In the genomic region with DNA sequence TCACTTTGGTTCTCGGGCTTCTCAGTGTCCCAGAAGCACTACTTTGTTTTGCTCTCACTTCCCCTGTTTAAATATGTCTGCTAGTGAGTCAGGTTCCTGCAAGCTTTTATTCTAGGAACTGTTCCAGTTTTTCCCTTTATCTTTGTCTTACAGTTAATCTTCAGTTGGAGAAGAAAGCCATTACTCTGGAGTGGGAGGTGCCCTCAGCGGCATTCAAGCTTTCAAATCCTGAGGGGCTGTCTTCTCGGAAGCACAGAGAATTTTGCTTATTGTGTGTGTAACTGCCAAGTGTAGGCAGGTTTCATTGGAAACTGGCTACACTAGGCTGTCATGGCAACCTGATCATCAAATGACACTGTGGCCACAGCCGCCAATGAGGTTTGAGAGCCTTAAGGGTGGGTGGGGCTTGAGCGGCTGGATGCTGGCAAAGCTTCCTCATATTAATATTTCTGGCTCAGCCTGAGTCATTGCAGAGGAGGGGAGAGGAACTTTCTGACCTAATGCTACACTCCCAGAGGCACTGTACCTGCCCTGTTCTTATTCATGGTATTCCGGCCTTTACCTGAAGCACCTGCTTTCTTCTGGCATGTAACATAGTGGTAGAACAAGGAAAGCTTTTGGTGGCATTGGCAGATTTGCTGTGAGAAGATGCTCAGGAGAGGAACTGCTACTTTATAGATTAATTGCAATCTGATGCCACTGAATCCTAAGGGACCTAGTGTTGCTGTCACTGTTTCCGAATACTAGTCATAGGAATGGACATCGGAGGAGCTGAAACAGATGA, we compare ENCODE assay signal across 1 cellular context.
TF ChIP-seq lines count a peak whose summit lies in the region.

No MANE protein-coding gene starts in this region.

TF ChIP-seq in HEK293, 187 proteins besides CTCF, POLR2A, EP300 and RAD21 (continued from another document):
- TF ChIP-seq PATZ1 (tag by site-specific recombination; IDR thresholded peaks at IDR 0.05) (no peak), ZBTB6 (tag by site-specific recombination; IDR thresholded peaks at IDR 0.05) (no peak), PRDM1 (tag by site-specific recombination; IDR thresholded peaks at IDR 0.05) (peak; percentile 49), GLIS1 (tag by site-specific recombination; IDR thresholded peaks at IDR 0.05) (no peak)
